9 cellular contexts compared by ENCODE assay signal in genomic region chr7:44634839-44635591, GRCh38. TPM values are rescaled to one million over a fixed set of nuclear protein-coding genes. Genes with fewer than 3 reads are reported as not detected.
DNase-seq lines count a peak whose midpoint lies in the region; ATAC-seq and TF ChIP-seq lines count a peak whose summit lies in the region.
"Had no signal": no experiment of that assay in that cellular context is flagged by ENCODE, and none has a peak within 500 bp of the region (broad histone marks: within the 10 kb centered on the region; RNA-seq: fewer than 3 reads in every experiment).

No MANE protein-coding gene starts in this region.

- 39 to 63% methylated on average over 11 to 14 of the region's 14 CpGs for WGBS in body of pancreas, 2 donors
- WGBS in ovary, 3 donors: 72 to 83% (median 77%) methylated on average over 14 of the region's 14 CpGs

- peaks cover 98% of the 10 kb centered on the region for H3K4me1 Mint-ChIP-seq in activated T-cell treated with anti-CD3 and anti-CD28 coated beads, Interleukin-2, amount 50 U/mL, for 24 hours (ENCODE audit: low read depth)
- H3K4me1 Mint-ChIP-seq in type B pancreatic cell (ENCODE audit: unreplicated experiment): peaks cover 54% of the 10 kb centered on the region

- H3K4me1 ChIP-seq in body of pancreas: peaks cover 62% of the 10 kb centered on the region
- peaks cover 93% of the 10 kb centered on the region for H3K4me1 ChIP-seq in lower lobe of right lung
- H3K4me1 ChIP-seq in ovary (ENCODE audit: insufficient read depth): peaks cover 18% of the 10 kb centered on the region

- H3K27me3 Mint-ChIP-seq in activated T-cell treated with anti-CD3 and anti-CD28 coated beads, Interleukin-2, amount 50 U/mL, for 24 hours: no peaks in the 10 kb centered on the region
- H3K27me3 Mint-ChIP-seq in type B pancreatic cell: no peaks in the 10 kb centered on the region

- H3K27ac ChIP-seq in body of pancreas: peak overlapping the region; percentile 68 to 80 (median 76)
- H3K27ac ChIP-seq in lower lobe of right lung: peak overlapping the region; percentile 64
- no peak overlapping the region for H3K27ac ChIP-seq in ovary

- no peak for TF ChIP-seq POLR2A in body of pancreas (IDR thresholded peaks at IDR 0.05)
- no peak for TF ChIP-seq POLR2A in ovary (IDR thresholded peaks at IDR 0.05)

- H3K27me3 ChIP-seq in body of pancreas (no peaks in the 10 kb centered on the region), lower lobe of right lung (ENCODE audit: low read depth) (no peaks in the 10 kb centered on the region), ovary (no peaks in the 10 kb centered on the region)

- DNase-seq in activated T-cell treated with anti-CD3 and anti-CD28 coated beads, Interleukin-2, amount 50 U/mL, for 24 hours: no peak
- DNase-seq in activated T-cell treated with anti-CD3 and anti-CD28 coated beads for 4 hours (no peak), body of pancreas (peak in 3 of 4 donors; percentile 27 to 65 (median 35)), lower lobe of right lung (peak; percentile 63), type B pancreatic cell (ENCODE audit: extremely low spot score, unreplicated experiment) (no peak), ovary (no peak)
- no peak for DNase-seq in stimulated activated CD4-positive, alpha-beta T cell treated with anti-CD3 and anti-CD28 coated beads, Interleukin-2, amount 100 ng/mL, for 24 hours
- DNase-seq in activated CD4-positive, CD25-positive, alpha-beta regulatory T cell treated with anti-CD3 and anti-CD28 coated beads, Interleukin-2, amount 50 U/mL, for 72 hours: no peak
- DNase-seq: NCI-H1417 treated with DMSO at 0.1 percent for 48 hours had no signal

- TF ChIP-seq EP300 in ovary (IDR thresholded peaks at IDR 0.05): no peak

- H3K9me3 ChIP-seq in body of pancreas (no peaks in the 10 kb centered on the region), lower lobe of right lung (no peaks in the 10 kb centered on the region), ovary (no peaks in the 10 kb centered on the region)

- H3K36me3 ChIP-seq in body of pancreas (replicated peaks in 1 of 2; ENCODE audit: insufficient read depth in 1 of 2, low read depth in 2 of 2) (no peaks in the 10 kb centered on the region), lower lobe of right lung (no peaks in the 10 kb centered on the region), ovary (no peaks in the 10 kb centered on the region)

- no peak for TF ChIP-seq CTCF in body of pancreas (IDR thresholded peaks at IDR 0.05)
- TF ChIP-seq CTCF in lower lobe of right lung (IDR thresholded peaks at IDR 0.05): no peak
- no peak for TF ChIP-seq CTCF in type B pancreatic cell (conservative IDR thresholded peaks at IDR 0.05)
- TF ChIP-seq CTCF in ovary (IDR thresholded peaks at IDR 0.05): no peak

- H3K27ac Mint-ChIP-seq in activated T-cell treated with anti-CD3 and anti-CD28 coated beads, Interleukin-2, amount 50 U/mL, for 24 hours: peak overlapping the region; percentile 100
- H3K27ac Mint-ChIP-seq in type B pancreatic cell: peak overlapping the region; percentile 83

- H3K4me3 ChIP-seq in body of pancreas (no peak overlapping the region), lower lobe of right lung (no peak overlapping the region), ovary (no peak overlapping the region)

- H3K4me3 Mint-ChIP-seq in activated T-cell treated with anti-CD3 and anti-CD28 coated beads, Interleukin-2, amount 50 U/mL, for 24 hours: no peak overlapping the region
- no peak overlapping the region for H3K4me3 Mint-ChIP-seq in type B pancreatic cell

- no peaks in the 10 kb centered on the region for H3K9me3 Mint-ChIP-seq in activated T-cell treated with anti-CD3 and anti-CD28 coated beads, Interleukin-2, amount 50 U/mL, for 24 hours
- H3K9me3 Mint-ChIP-seq in type B pancreatic cell: no peaks in the 10 kb centered on the region

- H3K36me3 Mint-ChIP-seq in activated T-cell treated with anti-CD3 and anti-CD28 coated beads, Interleukin-2, amount 50 U/mL, for 24 hours (ENCODE audit: low read depth): peaks cover 62% of the 10 kb centered on the region
- peaks cover 18% of the 10 kb centered on the region for H3K36me3 Mint-ChIP-seq in type B pancreatic cell

- ATAC-seq in body of pancreas (no peak), lower lobe of right lung (peak; percentile 10 to 11)

- intact Hi-C loops in body of pancreas (cut with DNase I) (no loop called here), lower lobe of right lung (cut with DNase I) (no loop called here), ovary (cut with DNase I) (no loop called here)

RNA-seq across cellular contexts. Expression of gene OGDH, which starts 28.6 kb away (rescaled TPM):
- total RNA-seq in body of pancreas (10 to 100 TPM; 36.1 to 46.1 TPM), lower lobe of right lung (132 TPM), type B pancreatic cell (ENCODE audit: low replicate concordance) (92.8 and 122 TPM in 2 replicates), ovary (10 to 100 TPM; 25.9 to 84.6 (median 59.3) TPM)
- 10 to 100 TPM; 24.4 to 49.2 TPM for polyA plus RNA-seq in ovary

RNA-seq across cellular contexts. Expression of gene TMED4, which starts 53.0 kb away (rescaled TPM):
- total RNA-seq in body of pancreas: 10 to 100 TPM; 52.4 to 65.6 TPM
- 71.9 TPM for total RNA-seq in lower lobe of right lung
- total RNA-seq in type B pancreatic cell (ENCODE audit: low replicate concordance): 92.8 and 97.1 TPM in 2 replicates
- 100 to 1,000 TPM in 2 of 7 donors, 10 to 100 TPM in 5; 74.9 to 155 (median 95.9) TPM for total RNA-seq in ovary
- 100 to 1,000 TPM in 1 of 2 donors, 10 to 100 TPM in 1; 79.3 to 106 TPM for polyA plus RNA-seq in ovary

Comparison
In these comparisons a context has a peak if more than half of its experiments do, and no peak if none do; other contexts are left out.
1. DNase-seq: peak in body of pancreas (3 of 4) and lower lobe of right lung (single experiment); none in activated T-cell treated with anti-CD3 and anti-CD28 coated beads, Interleukin-2, amount 50 U/mL, for 24 hours (single experiment), activated T-cell treated with anti-CD3 and anti-CD28 coated beads for 4 hours (single experiment), type B pancreatic cell (single experiment), stimulated activated CD4-positive, alpha-beta T cell treated with anti-CD3 and anti-CD28 coated beads, Interleukin-2, amount 100 ng/mL, for 24 hours (0 of 2), activated CD4-positive, CD25-positive, alpha-beta regulatory T cell treated with anti-CD3 and anti-CD28 coated beads, Interleukin-2, amount 50 U/mL, for 72 hours (single experiment) and ovary (0 of 5).
2. H3K27ac ChIP-seq: peak in body of pancreas (4 of 4) and lower lobe of right lung (single experiment); none in ovary (0 of 2).